In the genomic region with DNA sequence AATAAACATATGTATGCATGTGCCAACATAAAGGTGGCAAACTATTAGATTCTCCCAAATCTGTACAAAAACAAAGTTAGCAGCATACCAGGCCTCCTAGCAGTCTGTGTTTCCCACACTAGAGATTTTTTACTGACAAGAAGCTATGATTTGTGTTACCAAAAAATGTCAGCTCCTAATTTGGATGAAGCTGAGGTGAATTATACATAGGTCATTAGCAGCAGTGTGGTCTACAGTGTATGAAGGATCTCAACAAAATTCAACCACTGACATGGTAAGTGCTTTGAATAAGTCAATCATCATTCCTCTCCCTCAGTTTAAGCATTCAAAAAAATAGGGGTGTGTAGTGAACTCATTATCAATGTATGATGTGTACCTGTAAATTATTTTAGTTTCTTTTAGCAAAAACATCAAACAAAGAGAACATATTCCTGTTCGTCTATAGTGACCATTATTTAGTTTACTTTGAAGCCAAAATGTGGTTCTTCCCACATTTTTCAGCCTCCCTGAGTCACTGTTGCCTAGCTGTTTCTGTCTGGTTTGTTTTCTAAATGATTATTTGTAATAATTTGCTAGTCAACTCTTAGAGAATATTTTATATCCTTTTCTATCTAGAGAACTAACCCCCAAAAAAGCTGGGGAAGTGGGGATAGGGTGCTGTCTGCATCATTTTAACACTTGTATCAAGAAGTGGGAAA, we compare ENCODE assay signal across 17 cellular contexts.
"Had no signal": no experiment of that assay in that cellular context is flagged by ENCODE, and none has a peak within 500 bp of the region (broad histone marks: within the 10 kb centered on the region; RNA-seq: fewer than 3 reads in every experiment).

No MANE protein-coding gene starts in this region.

- DNase-seq: activated CD4-positive, alpha-beta T cell treated with anti-CD3 and anti-CD28 coated beads, Interleukin-2, amount 50 U/mL, for 4 hours; activated CD4-positive, CD25-positive, alpha-beta regulatory T cell treated with anti-CD3 and anti-CD28 coated beads, Interleukin-2, amount 50 U/mL, for 72 hours; activated T-cell treated with anti-CD3 and anti-CD28 coated beads, Interleukin-2, amount 50 U/mL, for 1 hour; kidney; left ventricle myocardium superior; mesendoderm; pancreas; retina; T-helper 17 cell; thyroid gland had no signal

- H3K4me1 Mint-ChIP-seq: activated naive CD4-positive, alpha-beta T cell treated with anti-CD3 and anti-CD28 coated beads, Interleukin-2, amount 50 U/mL, for 24 hours; T-helper 17 cell had no signal

- H3K36me3 ChIP-seq: breast epithelium, esophagus muscularis mucosa, gastroesophageal sphincter, pancreas, thyroid gland had no signal

- H3K4me1 ChIP-seq: breast epithelium, pancreas, thyroid gland had no signal

- H3K27ac ChIP-seq: breast epithelium, esophagus muscularis mucosa, gastroesophageal sphincter, pancreas, skin epidermis, thyroid gland had no signal

- H3K9me3 ChIP-seq: breast epithelium, esophagus muscularis mucosa, gastroesophageal sphincter, pancreas, thyroid gland had no signal

- H3K27ac Mint-ChIP-seq: activated naive CD4-positive, alpha-beta T cell treated with anti-CD3 and anti-CD28 coated beads, Interleukin-2, amount 50 U/mL, for 24 hours; T-helper 17 cell had no signal

- H3K4me3 ChIP-seq: breast epithelium, esophagus muscularis mucosa, gastroesophageal sphincter, pancreas, skin epidermis, thyroid gland had no signal

- H3K27me3 ChIP-seq: breast epithelium, esophagus muscularis mucosa, gastroesophageal sphincter, pancreas, thyroid gland had no signal

- FAIRE-seq: kidney, pancreas, urothelium cell line had no signal

- H3K4me3 Mint-ChIP-seq: activated naive CD4-positive, alpha-beta T cell treated with anti-CD3 and anti-CD28 coated beads, Interleukin-2, amount 50 U/mL, for 24 hours; neural crest cell; T-helper 17 cell had no signal

- H3K9me3 Mint-ChIP-seq: activated naive CD4-positive, alpha-beta T cell treated with anti-CD3 and anti-CD28 coated beads, Interleukin-2, amount 50 U/mL, for 24 hours had no signal
